Comparison of ENCODE assay signal across 22 cellular contexts in genomic region chr10:128005858-128006257, GRCh38.
"Had no signal": no experiment of that assay in that cellular context is flagged by ENCODE, and none has a peak within 500 bp of the region (broad histone marks: within the 10 kb centered on the region; RNA-seq: fewer than 3 reads in every experiment).

No MANE protein-coding gene starts in this region.

- H3K9me3 Mint-ChIP-seq: IgD-negative memory B cell had no signal

- H3K27ac Mint-ChIP-seq: IgD-negative memory B cell had no signal

- H3K4me3 Mint-ChIP-seq: IgD-negative memory B cell had no signal

- H3K27me3 ChIP-seq: SJSA1 had no signal

- H3K4me3 ChIP-seq: K562, SJSA1, SK-N-MC had no signal

- H3K36me3 Mint-ChIP-seq: IgD-negative memory B cell had no signal

- H3K27ac ChIP-seq: KMS-11, SJSA1, SK-N-MC had no signal

- ATAC-seq: K562 had no signal

- DNase-seq: Kasumi-1, MM.1S, NCI-H1092 treated with DMSO at 0.1 percent for 48 hours, NCI-H1436, NCI-H187, NCI-H2029, NCI-H2081 treated with DMSO at 0.1 percent for 48 hours, NCI-H2171, NCI-H226, NCI-H446, NCI-H510A, NCI-H524 treated with DMSO at 0.1 percent for 48 hours, NCI-H69, NCI-H774, Right ventricle myocardium superior, RPMI8226, SIG-M5 had no signal

- H3K36me3 ChIP-seq: SJSA1 had no signal

- H3K9me3 ChIP-seq: SJSA1 had no signal

- H3K4me1 Mint-ChIP-seq: IgD-negative memory B cell had no signal
